10 cellular contexts compared by ENCODE assay signal in genomic region chr19:39937094-39937493, GRCh38. TPM values are rescaled to one million over a fixed set of nuclear protein-coding genes. Genes with fewer than 3 reads are reported as not detected.
A peak's percentile ranks its signal among the peaks of the same experiment; 100 is the strongest.
DNase-seq lines count a peak whose midpoint lies in the region; ATAC-seq lines count a peak whose summit lies in the region.
"Had no signal": no experiment of that assay in that cellular context is flagged by ENCODE, and none has a peak within 500 bp of the region (broad histone marks: within the 10 kb centered on the region; RNA-seq: fewer than 3 reads in every experiment).

No MANE protein-coding gene starts in this region.

- peaks cover 15% of the 10 kb centered on the region for H3K9me3 Mint-ChIP-seq in activated naive CD8-positive, alpha-beta T cell treated with anti-CD3 and anti-CD28 coated beads for 36 hours

- H3K4me1 Mint-ChIP-seq in activated naive CD8-positive, alpha-beta T cell treated with anti-CD3 and anti-CD28 coated beads for 36 hours, result peaks cover 72% of the 10 kb centered on the region

- H3K36me3 Mint-ChIP-seq in activated naive CD8-positive, alpha-beta T cell treated with anti-CD3 and anti-CD28 coated beads for 36 hours, result peaks cover 37% of the 10 kb centered on the region

- no peak for ATAC-seq in GM19351 (IDR thresholded peaks at IDR 0.05; ENCODE audit: unreplicated experiment)
- ATAC-seq in GM18511 (IDR thresholded peaks at IDR 0.05; ENCODE audit: unreplicated experiment), result no peak
- ATAC-seq in HG03469 (IDR thresholded peaks at IDR 0.05; ENCODE audit: unreplicated experiment), result no peak

- H3K4me3 Mint-ChIP-seq in activated naive CD8-positive, alpha-beta T cell treated with anti-CD3 and anti-CD28 coated beads for 36 hours, result no peak overlapping the region

- no peaks in the 10 kb centered on the region for H3K27me3 Mint-ChIP-seq in activated naive CD8-positive, alpha-beta T cell treated with anti-CD3 and anti-CD28 coated beads for 36 hours

- DNase-seq in CD1c-positive myeloid dendritic cell (ENCODE audit: extremely low spot score), result peak; percentile 30
- peak; percentile 30 for DNase-seq in activated CD4-positive, CD25-positive, alpha-beta regulatory T cell treated with anti-CD3 and anti-CD28 coated beads, Interleukin-2, amount 50 U/mL, for 72 hours
- DNase-seq in activated naive CD8-positive, alpha-beta T cell treated with anti-CD3 and anti-CD28 coated beads for 36 hours, result peak; percentile 51
- peak; percentile 27 to 38 for DNase-seq in stimulated activated CD4-positive, alpha-beta T cell treated with anti-CD3 and anti-CD28 coated beads, Interleukin-2, amount 100 ng/mL, for 48 hours
- DNase-seq in amniotic stem cell (lab: John Stamatoyannopoulos, UW), result no peak
- DNase-seq: NCI-H1105, small intestine had no signal

- H3K27ac Mint-ChIP-seq in activated naive CD8-positive, alpha-beta T cell treated with anti-CD3 and anti-CD28 coated beads for 36 hours, result peak overlapping the region; percentile 90

RNA-seq across cellular contexts. Expression of gene FCGBP, which starts 2.7 kb away (rescaled TPM):
- 1 to 10 TPM; 7.0 to 8.0 TPM for total RNA-seq in activated naive CD8-positive, alpha-beta T cell treated with anti-CD3 and anti-CD28 coated beads for 36 hours

RNA-seq across cellular contexts. Expression of gene PSMC4, which starts 33.9 kb away (rescaled TPM):
- 100 to 1,000 TPM; 169 to 170 TPM for total RNA-seq in activated naive CD8-positive, alpha-beta T cell treated with anti-CD3 and anti-CD28 coated beads for 36 hours

RNA-seq across cellular contexts. Expression of gene ZNF546, which starts 59.8 kb away (rescaled TPM):
- total RNA-seq in activated naive CD8-positive, alpha-beta T cell treated with anti-CD3 and anti-CD28 coated beads for 36 hours, result 1 to 10 TPM; 3.7 to 3.8 TPM
